Comparison of ENCODE assay signal across 24 cellular contexts in the genomic region with DNA sequence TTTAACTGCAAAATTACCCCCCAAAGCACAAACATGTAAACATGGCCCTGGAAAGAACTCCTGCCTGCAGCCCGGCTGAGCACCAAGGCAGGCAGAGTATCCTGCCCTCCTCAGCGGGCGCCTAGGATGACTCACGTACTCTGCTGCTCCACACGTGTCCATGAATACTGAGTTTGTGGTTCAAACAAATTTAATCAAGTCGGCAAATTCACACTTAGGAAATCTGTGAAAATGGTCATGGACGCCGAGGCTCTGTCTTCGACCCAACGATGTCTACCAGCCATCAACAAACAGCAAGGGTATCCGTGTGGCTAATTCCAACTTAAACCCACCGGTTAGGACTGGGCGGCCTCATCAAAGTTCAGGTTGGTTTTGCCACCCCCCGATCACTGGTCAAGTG.
"Had no signal": no experiment of that assay in that cellular context is flagged by ENCODE, and none has a peak within 500 bp of the region (broad histone marks: within the 10 kb centered on the region; RNA-seq: fewer than 3 reads in every experiment).

No MANE protein-coding gene starts in this region.

- H3K27me3 Mint-ChIP-seq: naive B cell had no signal

- H3K27ac ChIP-seq: hepatocyte, left ventricle myocardium inferior, pancreas, prostate gland, sigmoid colon, spleen, stomach, thoracic aorta, tibial artery, upper lobe of right lung had no signal

- H2AFZ ChIP-seq: hepatocyte had no signal

- H3K27ac Mint-ChIP-seq: mesothelial cell of epicardium; naive B cell; natural killer cell; stimulated activated effector memory CD8-positive, alpha-beta T cell treated with anti-CD3 and anti-CD28 coated beads, Interleukin-12 subunit alpha, Interleukin-12 subunit beta, amount 100 ng/mL, for 72 hours had no signal

- H3K36me3 Mint-ChIP-seq: natural killer cell had no signal

- H3K27me3 ChIP-seq: hepatocyte, pancreas, sigmoid colon, spleen, stomach, suprapubic skin, tibial artery, upper lobe of right lung had no signal

- H3K4me1 Mint-ChIP-seq: stimulated activated effector memory CD8-positive, alpha-beta T cell treated with anti-CD3 and anti-CD28 coated beads, Interleukin-12 subunit alpha, Interleukin-12 subunit beta, amount 100 ng/mL, for 72 hours had no signal

- H3K4me1 ChIP-seq: pancreas, prostate gland, sigmoid colon, stomach, suprapubic skin, tibial artery, upper lobe of right lung had no signal

- H3K9me3 Mint-ChIP-seq: mesothelial cell of epicardium; naive B cell; natural killer cell; stimulated activated effector memory CD8-positive, alpha-beta T cell treated with anti-CD3 and anti-CD28 coated beads, Interleukin-12 subunit alpha, Interleukin-12 subunit beta, amount 100 ng/mL, for 72 hours had no signal

- ATAC-seq: natural killer cell; stimulated activated effector memory CD8-positive, alpha-beta T cell treated with anti-CD3 and anti-CD28 coated beads, Interleukin-12 subunit alpha, Interleukin-12 subunit beta, amount 100 ng/mL, for 72 hours; stimulated activated naive CD8-positive, alpha-beta T cell treated with anti-CD3 and anti-CD28 coated beads, Interleukin-15, Interleukin-2, amounts not matched to agents 100 U/mL and 50 U/mL, for 24 hours; upper lobe of right lung had no signal

- FAIRE-seq: pancreas, small intestine, urothelium cell line had no signal

- H3K4me3 Mint-ChIP-seq: mesothelial cell of epicardium; naive B cell; natural killer cell; stimulated activated effector memory CD8-positive, alpha-beta T cell treated with anti-CD3 and anti-CD28 coated beads, Interleukin-12 subunit alpha, Interleukin-12 subunit beta, amount 100 ng/mL, for 72 hours had no signal

- H3K4me3 ChIP-seq: hepatocyte, left ventricle myocardium inferior, lung, pancreas, prostate gland, sigmoid colon, spleen, stomach, suprapubic skin, thoracic aorta, tibial artery, upper lobe of right lung had no signal

- H3K4me2 ChIP-seq: hepatocyte had no signal

- H3K9me3 ChIP-seq: left ventricle myocardium inferior, pancreas, prostate gland, sigmoid colon, spleen, stomach, suprapubic skin, thoracic aorta, tibial artery, upper lobe of right lung had no signal

- DNase-seq: islet precursor cell; mesendoderm; naive B cell; natural killer cell; retina; sigmoid colon; small intestine; spleen; stimulated activated CD4-positive, alpha-beta T cell treated with anti-CD3 and anti-CD28 coated beads, Interleukin-4, amount 100 ng/mL, for 24 hours; stimulated activated naive CD8-positive, alpha-beta T cell treated with anti-CD3 and anti-CD28 coated beads, Interleukin-15, Interleukin-2, amounts not matched to agents 100 U/mL and 50 U/mL, for 24 hours; stomach; tibial artery; trophoblast cell; upper lobe of right lung had no signal
